Comparison of ENCODE assay signal across 8 cellular contexts in genomic region chr3:170357920-170358854, GRCh38. TPM values are rescaled to one million over a fixed set of nuclear protein-coding genes. Genes with fewer than 3 reads are reported as not detected.
DNase-seq lines count a peak whose midpoint lies in the region; ATAC-seq lines count a peak whose summit lies in the region.

No MANE protein-coding gene starts in this region.

- peaks cover 25% of the 10 kb centered on the region for H3K4me1 ChIP-seq in mesodermal cell (ENCODE audit: control insufficient read depth, insufficient read depth, low read length, poor library complexity, severe bottlenecking)

- H3K27me3 Mint-ChIP-seq in effector memory CD8-positive, alpha-beta T cell, result no peaks in the 10 kb centered on the region

- DNase-seq in NCI-H1417 (lab: John Stamatoyannopoulos, UW), result peak; percentile 38 to 83 (median 81)
- no peak for DNase-seq in NCI-H1417 treated with DMSO at 0.1 percent for 48 hours (lab: John Stamatoyannopoulos, UW)
- peak; percentile 57 for DNase-seq in NCI-H524 treated with DMSO at 0.1 percent for 48 hours (lab: John Stamatoyannopoulos, UW)
- peak; percentile 68 to 71 for DNase-seq in activated CD8-positive, alpha-beta memory T cell treated with anti-CD3 and anti-CD28 coated beads for 4 hours (ENCODE audit: low read depth in 2 of 2)
- DNase-seq in effector memory CD8-positive, alpha-beta T cell, result peak; percentile 77 to 79 (median 78)
- DNase-seq in stimulated activated CD8-positive, alpha-beta memory T cell treated with anti-CD3 and anti-CD28 coated beads, Interleukin-15, amount 100 ng/mL, for 4 hours (ENCODE audit: low read depth in 2 of 2), result peak; percentile 71 to 75

- peak; percentile 6 for ATAC-seq in HG02970 (IDR thresholded peaks at IDR 0.05; ENCODE audit: low FRiP score, unreplicated experiment)
- peak; percentile 21 for ATAC-seq in effector memory CD8-positive, alpha-beta T cell (replicated peaks)

- WGBS in mesodermal cell (ENCODE audit: insufficient coverage in 2 of 2), 2 experiments, result 0% methylated on average over 19 to 32 of the region's 56 CpGs

- H3K4me3 ChIP-seq in mesodermal cell (ENCODE audit: extremely low read depth, insufficient read depth, low read length, poor library complexity, severe bottlenecking), result peak overlapping the region; percentile 67

- H3K4me1 Mint-ChIP-seq in effector memory CD8-positive, alpha-beta T cell (ENCODE audit: low read depth in 2 of 2), result peaks cover 18 to 38% of the 10 kb centered on the region in 2 donors

- H3K9me3 Mint-ChIP-seq in effector memory CD8-positive, alpha-beta T cell, result no peaks in the 10 kb centered on the region

- H3K9me3 ChIP-seq in mesodermal cell (ENCODE audit: control insufficient read depth, low read length), result peaks cover 7% of the 10 kb centered on the region

- peaks cover 51% of the 10 kb centered on the region for H3K36me3 Mint-ChIP-seq in effector memory CD8-positive, alpha-beta T cell (ENCODE audit: insufficient read depth)

- peaks cover 38% of the 10 kb centered on the region for H3K36me3 ChIP-seq in mesodermal cell (ENCODE audit: control insufficient read depth, insufficient read depth, low read length)

- H3K27ac Mint-ChIP-seq in effector memory CD8-positive, alpha-beta T cell, result peak overlapping the region; percentile 91 to 97

- peak overlapping the region; percentile 73 to 83 for H3K4me3 Mint-ChIP-seq in effector memory CD8-positive, alpha-beta T cell

- H3K27ac ChIP-seq in mesodermal cell (ENCODE audit: low read depth, low read length, severe bottlenecking), result peak overlapping the region; percentile 99

RNA-seq across cellular contexts. Expression of gene SKIL, which starts 0.7 kb away (rescaled TPM):
- 62.9 TPM for polyA plus RNA-seq in mesodermal cell (2013, experiment 1 of 2)
- 50.1 TPM for polyA plus RNA-seq in mesodermal cell (2013, experiment 2 of 2)
